ENCODE assay signal across 22 cellular contexts in the genomic region with DNA sequence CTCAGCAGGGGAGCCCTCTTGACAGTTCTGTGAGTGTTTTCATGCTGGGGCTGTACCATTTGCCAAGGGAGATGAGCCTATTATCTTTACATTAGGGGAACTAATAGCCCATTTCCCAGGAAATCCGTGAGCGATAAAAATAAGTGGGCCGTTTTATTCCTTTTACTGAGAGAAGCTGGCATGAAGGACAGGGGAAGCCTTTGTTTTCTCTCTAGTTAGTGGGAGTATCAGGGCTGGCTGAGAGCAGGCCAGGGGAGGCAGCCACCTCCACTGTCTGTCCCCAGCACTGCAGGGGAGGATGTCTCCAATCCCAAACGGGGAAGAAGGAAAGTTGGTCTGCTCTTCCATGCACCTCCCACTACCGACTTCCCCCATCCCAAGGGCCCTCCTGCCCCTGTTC. TPM values are rescaled to one million over a fixed set of nuclear protein-coding genes. Genes with fewer than 3 reads are reported as not detected.
"Had no signal": no experiment of that assay in that cellular context is flagged by ENCODE, and none has a peak within 500 bp of the region (broad histone marks: within the 10 kb centered on the region; RNA-seq: fewer than 3 reads in every experiment).

No MANE protein-coding gene starts in this region.

- DNase-seq: activated CD4-positive, alpha-beta T cell treated with anti-CD3 and anti-CD28 coated beads, Interleukin-2, amount 10 ng/mL, durations not matched to agents 7 days and 5 days; activated CD8-positive, alpha-beta memory T cell treated with anti-CD3 and anti-CD28 coated beads, Interleukin-2, amount 50 U/mL, for 48 hours; activated gamma-delta T cell; activated naive CD8-positive, alpha-beta T cell treated with anti-CD3 and anti-CD28 coated beads for 36 hours; activated T-cell treated with anti-CD3 and anti-CD28 coated beads, Interleukin-2, amount 50 U/mL, for 72 hours; amygdala; body of pancreas; caudate nucleus; colonic mucosa; islet precursor cell; ovary; stimulated activated CD4-positive, alpha-beta T cell treated with anti-CD3 and anti-CD28 coated beads, Interleukin-1b, Interleukin-23, amount 100 ng/mL, for 48 hours; stimulated activated naive CD8-positive, alpha-beta T cell treated with anti-CD3 and anti-CD28 coated beads, Interleukin-15, amount 100 ng/mL, for 72 hours; upper lobe of left lung had no signal

- H3K9me3 ChIP-seq: body of pancreas, colonic mucosa, esophagus muscularis mucosa, ovary, upper lobe of left lung had no signal

- H3K4me1 ChIP-seq: body of pancreas, colonic mucosa, esophagus muscularis mucosa, neural progenitor cell, upper lobe of left lung had no signal

- H3K36me3 ChIP-seq: colonic mucosa, esophagus muscularis mucosa, neural progenitor cell, ovary, upper lobe of left lung had no signal

- H3K27ac ChIP-seq: body of pancreas, colonic mucosa, esophagus muscularis mucosa, hepatocyte, neural progenitor cell, ovary, upper lobe of left lung had no signal

- H3K27me3 ChIP-seq: body of pancreas, colonic mucosa, neural progenitor cell, ovary, upper lobe of left lung had no signal

- ATAC-seq: activated T-cell treated with anti-CD3 and anti-CD28 coated beads, Interleukin-2, amount 50 U/mL, for 72 hours; body of pancreas; left lobe of liver; stimulated activated naive CD8-positive, alpha-beta T cell treated with anti-CD3 and anti-CD28 coated beads, Interleukin-15, amount 100 ng/mL, for 72 hours had no signal

- H3K4me3 ChIP-seq: body of pancreas, colonic mucosa, esophagus muscularis mucosa, hepatocyte, neural progenitor cell, ovary, upper lobe of left lung had no signal

RNA-seq across cellular contexts. Expression of a gene that starts 2.5 kb away (rescaled TPM):
- total RNA-seq: activated CD4-positive, alpha-beta T cell treated with anti-CD3 and anti-CD28 coated beads, Interleukin-2, amount 10 ng/mL, durations not matched to agents 7 days and 5 days; activated naive CD8-positive, alpha-beta T cell treated with anti-CD3 and anti-CD28 coated beads for 36 hours; activated T-cell treated with anti-CD3 and anti-CD28 coated beads, Interleukin-2, amount 50 U/mL, for 72 hours; body of pancreas; colonic mucosa; esophagus muscularis mucosa; glomerular endothelial cell; hepatocyte; left lobe of liver; lung microvascular endothelial cell; ovary; renal cortical epithelial cell; upper lobe of left lung had no signal

RNA-seq across cellular contexts. Expression of a gene that starts 35.5 kb away (rescaled TPM):
- total RNA-seq: activated CD4-positive, alpha-beta T cell treated with anti-CD3 and anti-CD28 coated beads, Interleukin-2, amount 10 ng/mL, durations not matched to agents 7 days and 5 days; left lobe of liver had no signal

RNA-seq across cellular contexts. Expression of a gene that starts 44.3 kb away (rescaled TPM):
- total RNA-seq: activated CD4-positive, alpha-beta T cell treated with anti-CD3 and anti-CD28 coated beads, Interleukin-2, amount 10 ng/mL, durations not matched to agents 7 days and 5 days; activated naive CD8-positive, alpha-beta T cell treated with anti-CD3 and anti-CD28 coated beads for 36 hours; activated T-cell treated with anti-CD3 and anti-CD28 coated beads, Interleukin-2, amount 50 U/mL, for 72 hours; body of pancreas; colonic mucosa; esophagus muscularis mucosa; glomerular endothelial cell; left lobe of liver; lung microvascular endothelial cell; renal cortical epithelial cell; temporal lobe had no signal
